Comparison of ENCODE assay signal across 20 cellular contexts in the genomic region with DNA sequence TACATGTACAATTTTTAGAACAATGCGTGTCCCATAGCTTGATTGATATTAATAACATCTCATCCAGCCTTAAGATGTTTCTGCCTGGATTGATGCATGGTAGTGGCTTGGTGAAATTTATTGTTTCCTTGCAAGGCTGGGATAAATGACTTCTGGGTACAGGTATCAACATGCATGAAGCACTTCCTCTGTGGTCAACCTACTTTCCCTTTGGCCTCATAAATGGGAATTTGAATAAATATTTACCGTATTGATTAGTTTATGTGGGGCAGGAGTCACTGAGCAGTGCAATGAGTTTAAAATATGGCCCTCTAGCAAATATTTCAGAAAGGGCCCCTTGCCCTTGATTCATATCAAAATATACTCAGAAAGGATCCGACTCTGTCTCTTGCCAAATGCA.
A peak's percentile ranks its signal among the peaks of the same experiment; 100 is the strongest.
DNase-seq lines count a peak whose midpoint lies in the region; ATAC-seq, FAIRE-seq and TF ChIP-seq lines count a peak whose summit lies in the region.
"Had no signal": no experiment of that assay in that cellular context is flagged by ENCODE, and none has a peak within 500 bp of the region (broad histone marks: within the 10 kb centered on the region; RNA-seq: fewer than 3 reads in every experiment).

No MANE protein-coding gene starts in this region.

- peak overlapping the region in 1 of 3 donors; percentile 22 for H3K4me3 ChIP-seq in liver (ENCODE audit: low read depth in 1 of 3, low read length in 3 of 3)
- H3K4me3 ChIP-seq in HepG2 (replicated peaks in 1 of 3; ENCODE audit: insufficient read depth in 1 of 3, low read depth in 2 of 3, low read length in 3 of 3): no peak overlapping the region
- H3K4me3 ChIP-seq: SK-N-MC had no signal

- H3K27ac Mint-ChIP-seq in dendritic cell treated with granulocyte-macrophage colony-stimulating factor and Interleukin-4, amounts not matched to agents 40 ng/mL and 50 ng/mL, for 4 days: peak overlapping the region; percentile 28
- H3K27ac Mint-ChIP-seq in nephron: peak overlapping the region; percentile 80 to 92 (median 91)
- H3K27ac Mint-ChIP-seq: B cell had no signal

- peaks cover 9% of the 10 kb centered on the region for H3K9me3 Mint-ChIP-seq in dendritic cell treated with granulocyte-macrophage colony-stimulating factor and Interleukin-4, amounts not matched to agents 40 ng/mL and 50 ng/mL, for 4 days
- no peaks in the 10 kb centered on the region for H3K9me3 Mint-ChIP-seq in nephron

- TF ChIP-seq EP300 in HepG2 (IDR thresholded peaks at IDR 0.05; ENCODE audit: low read depth in 2 of 2, low read length in 2 of 2): no peak
- TF ChIP-seq EP300 in HepG2 (CRISPR knock-in tag; IDR thresholded peaks at IDR 0.05; ENCODE audit: borderline replicate concordance): no peak

- H3K36me3 ChIP-seq in liver (ENCODE audit: control insufficient read depth in 4 of 4, insufficient read depth in 3 of 4, low read depth in 1 of 4, low read length in 3 of 4): no peaks in the 10 kb centered on the region
- H3K36me3 ChIP-seq in HepG2 (replicated peaks in 1 of 2; ENCODE audit: control insufficient read depth in 1 of 2, insufficient read depth in 2 of 2, low read length in 2 of 2): no peaks in the 10 kb centered on the region

- TF ChIP-seq POLR2A in HepG2 (IDR thresholded peaks at IDR 0.05; ENCODE audit: insufficient read depth in 1 of 2, low read depth in 2 of 2, low read length in 2 of 2): no peak

- peaks cover 19% of the 10 kb centered on the region for H3K4me1 Mint-ChIP-seq in dendritic cell treated with granulocyte-macrophage colony-stimulating factor and Interleukin-4, amounts not matched to agents 40 ng/mL and 50 ng/mL, for 4 days (ENCODE audit: low read depth)
- peaks cover 43% of the 10 kb centered on the region for H3K4me1 Mint-ChIP-seq in nephron
- H3K4me1 Mint-ChIP-seq: B cell had no signal

- peaks cover 7% of the 10 kb centered on the region for H3K27me3 Mint-ChIP-seq in dendritic cell treated with granulocyte-macrophage colony-stimulating factor and Interleukin-4, amounts not matched to agents 40 ng/mL and 50 ng/mL, for 4 days
- H3K27me3 Mint-ChIP-seq in nephron (ENCODE audit: low read depth): no peaks in the 10 kb centered on the region

- FAIRE-seq in HepG2 (lab: Jason Lieb, UNC): no peak
- FAIRE-seq: A204.1, GM12891 had no signal

- H3K4me2 ChIP-seq in HepG2 (ENCODE audit: low read depth, low read length): no peak overlapping the region

- BruUV-seq in HepG2 (replicated peaks; lab: Mats Ljungman, UMichigan): no TSS peak

- TF ChIP-seq RAD21 in liver (IDR thresholded peaks at IDR 0.05) (no peak), HepG2 (CRISPR knock-in tag; IDR thresholded peaks at IDR 0.05) (no peak)

- no peak for DNase-seq in HepG2 (ENCODE audit: low spot score)
- no peak for DNase-seq in posterior vena cava (ENCODE audit: low spot score)
- DNase-seq in GM19240 (ENCODE audit: insufficient read length, low spot score): no peak
- DNase-seq: Karpas-422, NCI-H1694, NCI-H2081, NCI-H2171, NCI-H345, NCI-H524, OCI-M1, SHP77 treated with DMSO at 0.1 percent for 48 hours, SW 1271 had no signal

- WGBS in liver: 46% methylated on average over 3 of the region's 3 CpGs
- 4% methylated on average over 3 of the region's 3 CpGs for WGBS in HepG2 (ENCODE audit: low lambda C conversion rate)

- intact Hi-C loops in HepG2 (cut with micrococcal nuclease; ENCODE audit: unreplicated experiment): no loop called here
- intact Hi-C loops in dendritic cell treated with granulocyte-macrophage colony-stimulating factor and Interleukin-4, amounts not matched to agents 40 ng/mL and 50 ng/mL, for 4 days (cut with micrococcal nuclease): no loop called here
- intact Hi-C loops in posterior vena cava (cut with DNase I): no loop called here

- ATAC-seq in HepG2 (no peak), GM21528 (IDR thresholded peaks at IDR 0.05; ENCODE audit: low FRiP score, unreplicated experiment) (no peak)

- H3K36me3 Mint-ChIP-seq in dendritic cell treated with granulocyte-macrophage colony-stimulating factor and Interleukin-4, amounts not matched to agents 40 ng/mL and 50 ng/mL, for 4 days (ENCODE audit: low read depth): no peaks in the 10 kb centered on the region
- H3K36me3 Mint-ChIP-seq in nephron (ENCODE audit: low read depth): no peaks in the 10 kb centered on the region

- H3K27me3 ChIP-seq in liver (ENCODE audit: control insufficient read depth in 4 of 4, insufficient read depth in 4 of 4, low read length in 3 of 4) (no peaks in the 10 kb centered on the region), HepG2 (ENCODE audit: control insufficient read depth in 1 of 2, insufficient read depth in 2 of 2, low read length in 2 of 2) (peaks cover 0 to 32% of the 10 kb centered on the region in 2 experiments; a peak in 3 of 5 replicates)

- H3K4me3 Mint-ChIP-seq in dendritic cell treated with granulocyte-macrophage colony-stimulating factor and Interleukin-4, amounts not matched to agents 40 ng/mL and 50 ng/mL, for 4 days: no peak overlapping the region
- peak overlapping the region in 2 of 3 experiments; percentile 17 to 36 for H3K4me3 Mint-ChIP-seq in nephron
- H3K4me3 Mint-ChIP-seq: B cell had no signal

- H3K9me3 ChIP-seq in liver (ENCODE audit: control insufficient read depth in 4 of 4, low read length in 3 of 4) (no peaks in the 10 kb centered on the region), HepG2 (ENCODE audit: low read length) (no peaks in the 10 kb centered on the region)

- no peak overlapping the region for H2AFZ ChIP-seq in HepG2 (ENCODE audit: low read length)

- no peaks in the 10 kb centered on the region for H3K79me2 ChIP-seq in HepG2 (ENCODE audit: insufficient read depth, low read length)

- no peaks in the 10 kb centered on the region for H4K20me1 ChIP-seq in HepG2 (ENCODE audit: insufficient read depth, low read length)

- TF ChIP-seq CTCF in liver (IDR thresholded peaks at IDR 0.05; ENCODE audit: low read depth, low read length, missing input control) (no peak), HepG2 (CRISPR knock-in tag; IDR thresholded peaks at IDR 0.05) (no peak), nephron (IDR thresholded peaks at IDR 0.05; ENCODE audit: unreplicated experiment in 3 of 3) (no peak)

- CTCF ChIA-PET in HepG2 (lab: Yijun Ruan, JAX; ENCODE audit: low intra/inter-chr PET ratio, low total read pairs): no interaction called here

- in situ Hi-C loops in HepG2 (cut with HindIII; ENCODE audit: extremely low pct_ligation_motif_present, low pct_unique_long_range_greater_than_20kb): no loop called here

- POLR2A ChIA-PET in HepG2 (lab: Yijun Ruan, JAX): no interaction called here

- H3K27ac ChIP-seq in liver (ENCODE audit: low read depth in 1 of 2, low read length in 2 of 2) (peak overlapping the region in 1 of 2 donors; percentile 60), HepG2 (ENCODE audit: extremely low read length, insufficient read depth, low read length) (no peak overlapping the region)
- H3K27ac ChIP-seq: SK-N-MC had no signal

- peaks cover 8 to 33% (median 26%) of the 10 kb centered on the region in 4 donors for H3K4me1 ChIP-seq in liver (ENCODE audit: control insufficient read depth in 4 of 4, insufficient read depth in 4 of 4, low read length in 3 of 4)
- H3K4me1 ChIP-seq in HepG2 (ENCODE audit: insufficient read depth, low read length): no peaks in the 10 kb centered on the region

- H3K9ac ChIP-seq in liver (ENCODE audit: low read depth in 1 of 2, low read length in 2 of 2) (no peak overlapping the region), HepG2 (ENCODE audit: insufficient read depth, low read depth, low read length) (no peak overlapping the region)

TF ChIP-seq in liver, 16 proteins besides CTCF, POLR2A, EP300 and RAD21:
- TF ChIP-seq JUND (IDR thresholded peaks at IDR 0.05) (no peak), RXRA (IDR thresholded peaks at IDR 0.05) (peak; percentile 64), GABPA (IDR thresholded peaks at IDR 0.05 in 1 of 2, conservative IDR thresholded peaks at IDR 0.05 in 1 of 2) (no peak), FOXA2 (IDR thresholded peaks at IDR 0.05) (no peak), YY1 (IDR thresholded peaks at IDR 0.05) (no peak), HNF4A (conservative IDR thresholded peaks at IDR 0.05) (peak in 1 of 2 donors; percentile 24), MAX (IDR thresholded peaks at IDR 0.05) (no peak), SP1 (IDR thresholded peaks at IDR 0.05) (peak; percentile 72), TAF1 (conservative IDR thresholded peaks at IDR 0.05) (no peak)
- TF ChIP-seq, protein P1, sequence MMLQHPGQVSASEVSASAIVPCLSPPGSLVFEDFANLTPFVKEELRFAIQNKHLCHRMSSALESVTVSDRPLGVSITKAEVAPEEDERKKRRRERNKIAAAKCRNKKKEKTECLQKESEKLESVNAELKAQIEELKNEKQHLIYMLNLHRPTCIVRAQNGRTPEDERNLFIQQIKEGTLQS (IDR thresholded peaks at IDR 0.05): no peak

TF ChIP-seq in HepG2, 621 proteins besides CTCF, POLR2A, EP300 and RAD21 (continues in another document):
- TF ChIP-seq MAF1 (CRISPR knock-in tag; IDR thresholded peaks at IDR 0.05; ENCODE audit: borderline replicate concordance) (no peak), ZNF761 (CRISPR knock-in tag; conservative IDR thresholded peaks at IDR 0.05) (no peak), ZNF230 (CRISPR knock-in tag; IDR thresholded peaks at IDR 0.05) (no peak), ZFP36 (IDR thresholded peaks at IDR 0.05; ENCODE audit: borderline replicate concordance, low read depth, low read length, partially characterized antibody) (no peak), XBP1 (CRISPR knock-in tag; IDR thresholded peaks at IDR 0.05) (no peak), ZNF34 (CRISPR knock-in tag; IDR thresholded peaks at IDR 0.05; ENCODE audit: borderline replicate concordance) (no peak)
- TF ChIP-seq, protein P2, sequence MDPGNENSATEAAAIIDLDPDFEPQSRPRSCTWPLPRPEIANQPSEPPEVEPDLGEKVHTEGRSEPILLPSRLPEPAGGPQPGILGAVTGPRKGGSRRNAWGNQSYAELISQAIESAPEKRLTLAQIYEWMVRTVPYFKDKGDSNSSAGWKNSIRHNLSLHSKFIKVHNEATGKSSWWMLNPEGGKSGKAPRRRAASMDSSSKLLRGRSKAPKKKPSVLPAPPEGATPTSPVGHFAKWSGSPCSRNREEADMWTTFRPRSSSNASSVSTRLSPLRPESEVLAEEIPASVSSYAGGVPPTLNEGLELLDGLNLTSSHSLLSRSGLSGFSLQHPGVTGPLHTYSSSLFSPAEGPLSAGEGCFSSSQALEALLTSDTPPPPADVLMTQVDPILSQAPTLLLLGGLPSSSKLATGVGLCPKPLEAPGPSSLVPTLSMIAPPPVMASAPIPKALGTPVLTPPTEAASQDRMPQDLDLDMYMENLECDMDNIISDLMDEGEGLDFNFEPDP (CRISPR knock-in tag; conservative IDR thresholded peaks at IDR 0.05): no peak
